Comparison of ENCODE assay signal across 28 cellular contexts in genomic region chr7:153518201-153518984, GRCh38.
"Had no signal": no experiment of that assay in that cellular context is flagged by ENCODE, and none has a peak within 500 bp of the region (broad histone marks: within the 10 kb centered on the region; RNA-seq: fewer than 3 reads in every experiment).

No MANE protein-coding gene starts in this region.

- H3K4me1 Mint-ChIP-seq: activated CD4-positive, alpha-beta memory T cell treated with anti-CD3 and anti-CD28 coated beads, Interleukin-2, amount 10 ng/mL, durations not matched to agents 7 days and 5 days; activated CD4-positive, alpha-beta T cell treated with anti-CD3 and anti-CD28 coated beads for 36 hours; activated naive CD4-positive, alpha-beta T cell treated with anti-CD3 and anti-CD28 coated beads, Interleukin-2, amount 10 ng/mL, durations not matched to agents 7 days and 5 days; activated naive CD8-positive, alpha-beta T cell treated with anti-CD3 and anti-CD28 coated beads for 36 hours; activated T-helper 17 cell treated with anti-CD3 and anti-CD28 coated beads, Interleukin-2, amount 50 U/mL, for 72 hours had no signal

- H3K4me3 Mint-ChIP-seq: activated CD4-positive, alpha-beta memory T cell treated with anti-CD3 and anti-CD28 coated beads, Interleukin-2, amount 10 ng/mL, durations not matched to agents 7 days and 5 days; activated CD4-positive, alpha-beta T cell treated with anti-CD3 and anti-CD28 coated beads for 36 hours; activated naive CD4-positive, alpha-beta T cell treated with anti-CD3 and anti-CD28 coated beads, Interleukin-2, amount 10 ng/mL, durations not matched to agents 7 days and 5 days; activated naive CD8-positive, alpha-beta T cell treated with anti-CD3 and anti-CD28 coated beads for 36 hours; activated T-helper 17 cell treated with anti-CD3 and anti-CD28 coated beads, Interleukin-2, amount 50 U/mL, for 72 hours had no signal

- H3K36me3 Mint-ChIP-seq: activated naive CD4-positive, alpha-beta T cell treated with anti-CD3 and anti-CD28 coated beads, Interleukin-2, amount 10 ng/mL, durations not matched to agents 7 days and 5 days; activated naive CD8-positive, alpha-beta T cell treated with anti-CD3 and anti-CD28 coated beads for 36 hours had no signal

- H3K27ac Mint-ChIP-seq: activated CD4-positive, alpha-beta memory T cell treated with anti-CD3 and anti-CD28 coated beads, Interleukin-2, amount 10 ng/mL, durations not matched to agents 7 days and 5 days; activated CD4-positive, alpha-beta T cell treated with anti-CD3 and anti-CD28 coated beads for 36 hours; activated naive CD4-positive, alpha-beta T cell treated with anti-CD3 and anti-CD28 coated beads, Interleukin-2, amount 10 ng/mL, durations not matched to agents 7 days and 5 days; activated naive CD8-positive, alpha-beta T cell treated with anti-CD3 and anti-CD28 coated beads for 36 hours; activated T-helper 17 cell treated with anti-CD3 and anti-CD28 coated beads, Interleukin-2, amount 50 U/mL, for 72 hours had no signal

- H3K9ac ChIP-seq: SK-N-SH had no signal

- H3K27ac ChIP-seq: VCaP had no signal

- DNase-seq: activated CD4-positive, alpha-beta memory T cell treated with anti-CD3 and anti-CD28 coated beads, Interleukin-2, amount 10 ng/mL, durations not matched to agents 7 days and 5 days; activated CD4-positive, alpha-beta T cell treated with anti-CD3 and anti-CD28 coated beads for 36 hours; activated CD4-positive, alpha-beta T cell treated with anti-CD3 and anti-CD28 coated beads, Interleukin-2, amount 50 U/mL, for 1 hour; activated CD4-positive, CD25-positive, alpha-beta regulatory T cell; activated gamma-delta T cell treated with Interleukin-2 at 50 U/mL for 16 hours; activated naive CD4-positive, alpha-beta T cell treated with anti-CD3 and anti-CD28 coated beads, Interleukin-2, amount 10 ng/mL, durations not matched to agents 7 days and 5 days; activated naive CD8-positive, alpha-beta T cell treated with anti-CD3 and anti-CD28 coated beads for 36 hours; activated T-cell treated with anti-CD3 and anti-CD28 coated beads for 4 hours; activated T-cell treated with anti-CD3 and anti-CD28 coated beads, Interleukin-2, amount 50 U/mL, for 48 hours; anterior cingulate cortex; central memory CD4-positive, alpha-beta T cell; Kasumi-1; KBM-7; NCI-H1048; NCI-H146; NCI-H187 treated with DMSO at 0.1 percent for 48 hours; NCI-H2081 treated with DMSO at 0.1 percent for 48 hours; NCI-H2171 treated with DMSO at 0.1 percent for 48 hours; NCI-H345; NCI-H510A; NCI-H526 treated with DMSO at 0.1 percent for 48 hours; NCI-H82; RPMI8226; SK-N-SH; T-helper 1 cell had no signal

- ATAC-seq: activated CD4-positive, alpha-beta T cell treated with anti-CD3 and anti-CD28 coated beads for 36 hours; activated T-helper 17 cell treated with anti-CD3 and anti-CD28 coated beads, Interleukin-2, amount 50 U/mL, for 72 hours; Right ventricle myocardium inferior had no signal

- H3K4me2 ChIP-seq: SK-N-SH had no signal

- H3K27me3 Mint-ChIP-seq: activated CD4-positive, alpha-beta memory T cell treated with anti-CD3 and anti-CD28 coated beads, Interleukin-2, amount 10 ng/mL, durations not matched to agents 7 days and 5 days; activated CD4-positive, alpha-beta T cell treated with anti-CD3 and anti-CD28 coated beads for 36 hours; activated naive CD4-positive, alpha-beta T cell treated with anti-CD3 and anti-CD28 coated beads, Interleukin-2, amount 10 ng/mL, durations not matched to agents 7 days and 5 days; activated naive CD8-positive, alpha-beta T cell treated with anti-CD3 and anti-CD28 coated beads for 36 hours; activated T-helper 17 cell treated with anti-CD3 and anti-CD28 coated beads, Interleukin-2, amount 50 U/mL, for 72 hours had no signal
